In genomic region chr2:133986076-133986837, GRCh38 we compare ENCODE assay signal across 12 cellular contexts.
DNase-seq lines count a peak whose midpoint lies in the region; ATAC-seq, FAIRE-seq and TF ChIP-seq lines count a peak whose summit lies in the region.
"Had no signal": no experiment of that assay in that cellular context is flagged by ENCODE, and none has a peak within 500 bp of the region (broad histone marks: within the 10 kb centered on the region; RNA-seq: fewer than 3 reads in every experiment).

No MANE protein-coding gene starts in this region.

- H3K9me3 ChIP-seq in PC-3 (ENCODE audit: low read length) (no peaks in the 10 kb centered on the region), HAP-1 (no peaks in the 10 kb centered on the region), kidney (ENCODE audit: control insufficient read depth in 1 of 2, low read length in 2 of 2) (no peaks in the 10 kb centered on the region)

- FAIRE-seq in kidney (lab: Jason Lieb, UNC): no peak

- CTCF ChIA-PET in PC-3 (lab: Charles Lee): no interaction called here

- H3K36me3 ChIP-seq in PC-3 (ENCODE audit: low read depth, low read length) (no peaks in the 10 kb centered on the region), HAP-1 (replicated peaks) (no peaks in the 10 kb centered on the region), kidney (ENCODE audit: control insufficient read depth in 1 of 2, insufficient read depth in 2 of 2, low read length in 2 of 2) (no peaks in the 10 kb centered on the region)

- H3K4me1 ChIP-seq in PC-3 (ENCODE audit: insufficient read depth, low read length): no peaks in the 10 kb centered on the region
- no peaks in the 10 kb centered on the region for H3K4me1 ChIP-seq in HAP-1
- H3K4me1 ChIP-seq in kidney (ENCODE audit: control insufficient read depth in 1 of 2, insufficient read depth in 1 of 2, low read depth in 1 of 2, low read length in 2 of 2): no peaks in the 10 kb centered on the region

- no peaks in the 10 kb centered on the region for H3K27me3 Mint-ChIP-seq in activated naive CD8-positive, alpha-beta T cell treated with anti-CD3 and anti-CD28 coated beads for 36 hours

- H3K4me3 Mint-ChIP-seq in activated naive CD8-positive, alpha-beta T cell treated with anti-CD3 and anti-CD28 coated beads for 36 hours: no peak overlapping the region
- H3K4me3 Mint-ChIP-seq: activated T-cell treated with anti-CD3 and anti-CD28 coated beads, Interleukin-2, amount 50 U/mL, for 4 hours had no signal

- H3K9me3 Mint-ChIP-seq in activated naive CD8-positive, alpha-beta T cell treated with anti-CD3 and anti-CD28 coated beads for 36 hours: peaks cover 3% of the 10 kb centered on the region
- H3K9me3 Mint-ChIP-seq: activated T-cell treated with anti-CD3 and anti-CD28 coated beads, Interleukin-2, amount 50 U/mL, for 4 hours had no signal

- no peak overlapping the region for H3K4me2 ChIP-seq in PC-3 (ENCODE audit: low read length)

- in situ Hi-C loops in HAP-1 (cut with MboI; ENCODE audit: low sequenced_read_pairs): no loop called here

- no peaks in the 10 kb centered on the region for H3K4me1 Mint-ChIP-seq in activated naive CD8-positive, alpha-beta T cell treated with anti-CD3 and anti-CD28 coated beads for 36 hours

- no peak for ATAC-seq in PC-3
- ATAC-seq: activated T-cell treated with anti-CD3 and anti-CD28 coated beads, Interleukin-2, amount 50 U/mL, for 4 hours had no signal

- POLR2A ChIA-PET in PC-3 (lab: Charles Lee; ENCODE audit: unreplicated experiment): no interaction called here

- H3K27ac ChIP-seq in PC-3 (ENCODE audit: low read length) (no peak overlapping the region), kidney (ENCODE audit: low read depth in 2 of 2, low read length in 2 of 2) (no peak overlapping the region)

- no peaks in the 10 kb centered on the region for H3F3A ChIP-seq in PC-3 (ENCODE audit: low read length, unreplicated experiment)

- no peaks in the 10 kb centered on the region for H3K79me2 ChIP-seq in PC-3 (ENCODE audit: low read length)

- no peak overlapping the region for H3K4me3 ChIP-seq in PC-3 (ENCODE audit: low read length)
- H3K4me3 ChIP-seq in fibroblast of pulmonary artery (replicated peaks; ENCODE audit: low read depth, low read length): no peak overlapping the region
- H3K4me3 ChIP-seq in HAP-1: no peak overlapping the region
- no peak overlapping the region for H3K4me3 ChIP-seq in kidney (ENCODE audit: low read length in 2 of 2)

- intact Hi-C loops in PC-3 (cut with micrococcal nuclease) (no loop called here), kidney (cut with DNase I) (no loop called here)

- DNase-seq in ELR (ENCODE audit: low read depth) (peak; percentile 20), PC-3 (peak; percentile 30), fibroblast of pulmonary artery (ENCODE audit: low read depth) (peak; percentile 4), non-pigmented ciliary epithelial cell (ENCODE audit: low read depth) (peak; percentile 15), HAP-1 (ENCODE audit: low spot score in 2 of 2) (no peak), kidney (no peak)
- no peak for DNase-seq in activated CD8-positive, alpha-beta memory T cell treated with anti-CD3 and anti-CD28 coated beads for 24 hours
- DNase-seq in activated naive CD8-positive, alpha-beta T cell treated with anti-CD3 and anti-CD28 coated beads for 36 hours: no peak
- DNase-seq: activated CD4-positive, CD25-positive, alpha-beta regulatory T cell; activated T-cell treated with anti-CD3 and anti-CD28 coated beads, Interleukin-2, amount 50 U/mL, for 4 hours; NCI-H1105 treated with DMSO at 0.1 percent for 48 hours; retina had no signal

- no peaks in the 10 kb centered on the region for H4K20me1 ChIP-seq in PC-3 (ENCODE audit: low read length)

- no peaks in the 10 kb centered on the region for H3K36me3 Mint-ChIP-seq in activated naive CD8-positive, alpha-beta T cell treated with anti-CD3 and anti-CD28 coated beads for 36 hours

- no peak overlapping the region for H2AFZ ChIP-seq in PC-3 (ENCODE audit: low read length)

- H3K27me3 ChIP-seq in PC-3 (ENCODE audit: low read length): peaks cover 24% of the 10 kb centered on the region
- no peaks in the 10 kb centered on the region for H3K27me3 ChIP-seq in HAP-1 (ENCODE audit: low read depth)

- H3K9me2 ChIP-seq in PC-3 (replicated peaks; ENCODE audit: low read length): no peaks in the 10 kb centered on the region

- no peak overlapping the region for H3K27ac Mint-ChIP-seq in activated naive CD8-positive, alpha-beta T cell treated with anti-CD3 and anti-CD28 coated beads for 36 hours

- TF ChIP-seq CTCF in PC-3 (conservative IDR thresholded peaks at IDR 0.05; ENCODE audit: low read depth, low read length): no peak
- TF ChIP-seq CTCF in fibroblast of pulmonary artery (IDR thresholded peaks at IDR 0.05; ENCODE audit: low read length, missing control alignments): no peak
- no peak for TF ChIP-seq CTCF in kidney (IDR thresholded peaks at IDR 0.05; ENCODE audit: borderline replicate concordance, extremely low read depth, insufficient read depth)

- no TSS peak for BruUV-seq in PC-3 (replicated peaks; lab: Mats Ljungman, UMichigan)

- no peak overlapping the region for H3K9ac ChIP-seq in PC-3 (ENCODE audit: low read length)
- no peak overlapping the region for H3K9ac ChIP-seq in kidney (ENCODE audit: low read length in 2 of 2)

Comparison
In these comparisons a context has a peak if more than half of its experiments do, and no peak if none do; other contexts are left out.
1. DNase-seq: peak in ELR (single experiment), PC-3 (single experiment), fibroblast of pulmonary artery (single experiment) and non-pigmented ciliary epithelial cell (single experiment); none in HAP-1 (0 of 2), activated CD8-positive, alpha-beta memory T cell treated with anti-CD3 and anti-CD28 coated beads for 24 hours (single experiment), kidney (single experiment) and activated naive CD8-positive, alpha-beta T cell treated with anti-CD3 and anti-CD28 coated beads for 36 hours (single experiment).